Comparison of ENCODE assay signal across 19 cellular contexts in the genomic region with DNA sequence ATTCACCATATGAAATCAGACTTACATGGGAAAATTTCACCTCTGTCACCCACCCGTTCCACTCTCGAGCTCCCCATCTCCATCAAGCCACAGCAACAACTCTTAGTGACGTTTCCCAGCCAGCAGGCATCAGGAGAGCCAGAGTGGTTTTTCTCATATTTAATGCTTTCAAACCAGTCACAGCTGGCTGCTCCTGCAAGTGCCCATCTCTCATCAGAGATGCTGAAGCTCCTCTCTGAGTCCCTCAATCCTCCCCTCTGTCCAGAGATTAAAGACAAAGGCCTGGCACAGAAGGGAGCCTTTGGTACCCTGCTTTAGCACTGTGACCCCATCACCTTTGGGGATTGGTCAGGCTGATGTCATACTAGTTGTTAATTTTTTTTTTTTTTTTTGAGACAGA.
DNase-seq lines count a peak whose midpoint lies in the region; ATAC-seq lines count a peak whose summit lies in the region.
"Had no signal": no experiment of that assay in that cellular context is flagged by ENCODE, and none has a peak within 500 bp of the region (broad histone marks: within the 10 kb centered on the region; RNA-seq: fewer than 3 reads in every experiment).

No MANE protein-coding gene starts in this region.

- no peaks in the 10 kb centered on the region for H3K9me3 ChIP-seq in CD4-positive, alpha-beta memory T cell (ENCODE audit: control insufficient read depth in 1 of 2, low read length in 2 of 2)
- H3K9me3 ChIP-seq: BLaER1, SK-N-SH had no signal

- no peak overlapping the region for H3K4me3 ChIP-seq in CD4-positive, alpha-beta memory T cell (ENCODE audit: low read length in 2 of 2)
- H3K4me3 ChIP-seq: BLaER1 had no signal

- CTCF ChIA-PET in activated CD4-positive, alpha-beta memory T cell treated with anti-CD3 and anti-CD28 coated beads, Interleukin-2, amount 10 ng/mL, durations not matched to agents 7 days and 5 days (lab: Charles Lee) = no interaction called here
- CTCF ChIA-PET in activated CD4-positive, alpha-beta memory T cell treated with anti-CD3 and anti-CD28 coated beads for 36 hours (lab: Charles Lee) = interaction anchor here (0.6 kb wide), 1 partner anchor 27 kb away, joined by 3 read pairs; no protein-coding TSS in a partner anchor
- CTCF ChIA-PET in CD4-positive, alpha-beta memory T cell (lab: Charles Lee; ENCODE audit: partially characterized antibody) = interaction anchor here (1.3 kb wide), 1 partner anchor 26 kb away, joined by 4 read pairs; no protein-coding TSS in a partner anchor

- no peaks in the 10 kb centered on the region for H3K36me3 ChIP-seq in CD4-positive, alpha-beta memory T cell (ENCODE audit: insufficient read depth, low read length)
- H3K36me3 ChIP-seq: BLaER1 had no signal

- H3K4me1 Mint-ChIP-seq in activated CD4-positive, alpha-beta memory T cell treated with anti-CD3 and anti-CD28 coated beads, Interleukin-2, amount 10 ng/mL, durations not matched to agents 7 days and 5 days = peaks cover 25% of the 10 kb centered on the region
- H3K4me1 Mint-ChIP-seq in activated CD4-positive, alpha-beta memory T cell treated with anti-CD3 and anti-CD28 coated beads for 36 hours (ENCODE audit: low read depth) = peaks cover 23% of the 10 kb centered on the region
- H3K4me1 Mint-ChIP-seq in CD4-positive, alpha-beta memory T cell = peaks cover 21 to 38% (median 27%) of the 10 kb centered on the region in 4 donors
- peaks cover 29% of the 10 kb centered on the region for H3K4me1 Mint-ChIP-seq in memory B cell

- peaks cover 8% of the 10 kb centered on the region for H3K9me3 Mint-ChIP-seq in activated CD4-positive, alpha-beta memory T cell treated with anti-CD3 and anti-CD28 coated beads, Interleukin-2, amount 10 ng/mL, durations not matched to agents 7 days and 5 days
- no peaks in the 10 kb centered on the region for H3K9me3 Mint-ChIP-seq in activated CD4-positive, alpha-beta memory T cell treated with anti-CD3 and anti-CD28 coated beads for 36 hours
- peaks cover 0 to 4% (median 0%) of the 10 kb centered on the region in 8 donors for H3K9me3 Mint-ChIP-seq in CD4-positive, alpha-beta memory T cell
- H3K9me3 Mint-ChIP-seq in memory B cell = peaks cover 6% of the 10 kb centered on the region
- H3K9me3 Mint-ChIP-seq: CD8-positive, alpha-beta T cell had no signal

- H3K27me3 Mint-ChIP-seq in activated CD4-positive, alpha-beta memory T cell treated with anti-CD3 and anti-CD28 coated beads, Interleukin-2, amount 10 ng/mL, durations not matched to agents 7 days and 5 days = no peaks in the 10 kb centered on the region
- no peaks in the 10 kb centered on the region for H3K27me3 Mint-ChIP-seq in activated CD4-positive, alpha-beta memory T cell treated with anti-CD3 and anti-CD28 coated beads for 36 hours
- H3K27me3 Mint-ChIP-seq in CD4-positive, alpha-beta memory T cell = no peaks in the 10 kb centered on the region
- H3K27me3 Mint-ChIP-seq in memory B cell = no peaks in the 10 kb centered on the region

- no peak for DNase-seq in activated CD4-positive, alpha-beta memory T cell treated with anti-CD3 and anti-CD28 coated beads, Interleukin-2, amount 10 ng/mL, durations not matched to agents 7 days and 5 days
- no peak for DNase-seq in activated CD4-positive, alpha-beta memory T cell treated with anti-CD3 and anti-CD28 coated beads for 36 hours
- DNase-seq in CD4-positive, alpha-beta memory T cell = no peak
- DNase-seq in NCI-H187 treated with DMSO at 0.1 percent for 48 hours (lab: John Stamatoyannopoulos, UW) (peak; percentile 69), memory B cell (ENCODE audit: low spot score in 2 of 2) (no peak), activated gamma-delta T cell treated with Interleukin-2 at 50 U/mL for 16 hours (no peak)
- DNase-seq: CD8-positive, alpha-beta T cell; IMR-90; MV-4-11; NCI-H1694 treated with DMSO at 0.1 percent for 48 hours; NCI-H2227 treated with DMSO at 0.1 percent for 48 hours; NCI-H510A; NK-92 treated with Interleukin-12 subunit alpha and Interleukin-12 subunit beta, amount 100 ng/mL, for 24 hours; SHP77 treated with DMSO at 0.1 percent for 48 hours; SK-N-SH had no signal

- H3K27me3 ChIP-seq in CD4-positive, alpha-beta memory T cell (ENCODE audit: insufficient read depth, low read length) = no peaks in the 10 kb centered on the region
- H3K27me3 ChIP-seq: BLaER1 had no signal

- peak overlapping the region; percentile 6 for H3K27ac Mint-ChIP-seq in activated CD4-positive, alpha-beta memory T cell treated with anti-CD3 and anti-CD28 coated beads, Interleukin-2, amount 10 ng/mL, durations not matched to agents 7 days and 5 days
- H3K27ac Mint-ChIP-seq in activated CD4-positive, alpha-beta memory T cell treated with anti-CD3 and anti-CD28 coated beads for 36 hours = no peak overlapping the region
- peak overlapping the region in 5 of 7 donors; percentile 9 to 78 (median 64) for H3K27ac Mint-ChIP-seq in CD4-positive, alpha-beta memory T cell
- H3K27ac Mint-ChIP-seq in memory B cell = peak overlapping the region; percentile 61

- intact Hi-C loops in activated CD4-positive, alpha-beta memory T cell treated with anti-CD3 and anti-CD28 coated beads for 36 hours (cut with micrococcal nuclease) = no loop called here
- intact Hi-C loops in CD4-positive, alpha-beta memory T cell (cut with micrococcal nuclease) = no loop called here

- no peak overlapping the region for H3K27ac ChIP-seq in CD4-positive, alpha-beta memory T cell (ENCODE audit: low read depth, low read length)
- H3K27ac ChIP-seq: BLaER1, KMS-11, RWPE1 had no signal

- peaks cover 20% of the 10 kb centered on the region for H3K4me1 ChIP-seq in CD4-positive, alpha-beta memory T cell (ENCODE audit: insufficient read depth, low read length)
- H3K4me1 ChIP-seq: BLaER1 had no signal

- POLR2A ChIA-PET in activated CD4-positive, alpha-beta memory T cell treated with anti-CD3 and anti-CD28 coated beads, Interleukin-2, amount 10 ng/mL, durations not matched to agents 7 days and 5 days (lab: Charles Lee) = interaction anchor here (1.1 kb wide), 1 partner anchor 36 kb away, joined by 4 read pairs; no protein-coding TSS in a partner anchor
- POLR2A ChIA-PET in activated CD4-positive, alpha-beta memory T cell treated with anti-CD3 and anti-CD28 coated beads for 36 hours (lab: Charles Lee) = no interaction called here
- POLR2A ChIA-PET in CD4-positive, alpha-beta memory T cell (lab: Charles Lee; ENCODE audit: partially characterized antibody) = interaction anchor here (1.2 to 1.7 kb wide), 3 partner anchors 8 to 276 kb away, joined by 3 to 5 read pairs (median 5); no protein-coding TSS in a partner anchor

- ATAC-seq in memory B cell (ENCODE audit: low read depth) = no peak
- ATAC-seq in HG02763 (IDR thresholded peaks at IDR 0.05; ENCODE audit: unreplicated experiment) = no peak

- H3K36me3 Mint-ChIP-seq in activated CD4-positive, alpha-beta memory T cell treated with anti-CD3 and anti-CD28 coated beads, Interleukin-2, amount 10 ng/mL, durations not matched to agents 7 days and 5 days (ENCODE audit: low read depth) = peaks cover 6% of the 10 kb centered on the region
- H3K36me3 Mint-ChIP-seq in activated CD4-positive, alpha-beta memory T cell treated with anti-CD3 and anti-CD28 coated beads for 36 hours = no peaks in the 10 kb centered on the region
- no peaks in the 10 kb centered on the region for H3K36me3 Mint-ChIP-seq in CD4-positive, alpha-beta memory T cell
- peaks cover 7% of the 10 kb centered on the region for H3K36me3 Mint-ChIP-seq in memory B cell
- H3K36me3 Mint-ChIP-seq: CD8-positive, alpha-beta T cell had no signal

- no peak overlapping the region for H3K4me3 Mint-ChIP-seq in activated CD4-positive, alpha-beta memory T cell treated with anti-CD3 and anti-CD28 coated beads, Interleukin-2, amount 10 ng/mL, durations not matched to agents 7 days and 5 days
- H3K4me3 Mint-ChIP-seq in activated CD4-positive, alpha-beta memory T cell treated with anti-CD3 and anti-CD28 coated beads for 36 hours = no peak overlapping the region
- peak overlapping the region in 4 of 8 donors; percentile 14 to 63 (median 46) for H3K4me3 Mint-ChIP-seq in CD4-positive, alpha-beta memory T cell
- no peak overlapping the region for H3K4me3 Mint-ChIP-seq in memory B cell
- H3K4me3 Mint-ChIP-seq: CD8-positive, alpha-beta T cell had no signal
